Comparison of ENCODE assay signal across 21 cellular contexts in genomic region chr13:97528518-97528917, GRCh38.
"Had no signal": no experiment of that assay in that cellular context is flagged by ENCODE, and none has a peak within 500 bp of the region (broad histone marks: within the 10 kb centered on the region; RNA-seq: fewer than 3 reads in every experiment).

No MANE protein-coding gene starts in this region.

- H3K4me2 ChIP-seq: neural progenitor cell had no signal

- H3K4me1 ChIP-seq: gastrocnemius medialis, heart right ventricle, lower lobe of right lung, neural progenitor cell, right atrium auricular region, suprapubic skin, thyroid gland had no signal

- H3K9ac ChIP-seq: neural progenitor cell had no signal

- H2AFZ ChIP-seq: neural progenitor cell had no signal

- ATAC-seq: gastrocnemius medialis; heart right ventricle; left lobe of liver; lower lobe of right lung; natural killer cell treated with Interleukin-12 subunit alpha and Interleukin-12 subunit beta and Interleukin-15 and Interleukin-18, amount 100 ng/mL, for 72 hours; stimulated activated effector memory CD8-positive, alpha-beta T cell treated with anti-CD3 and anti-CD28 coated beads, Interleukin-12 subunit alpha, Interleukin-12 subunit beta, amount 100 ng/mL, for 72 hours; stimulated activated naive CD8-positive, alpha-beta T cell treated with anti-CD3 and anti-CD28 coated beads, Interleukin-15, Interleukin-2, amounts not matched to agents 100 U/mL and 50 U/mL, for 24 hours had no signal

- H3K27me3 ChIP-seq: dorsolateral prefrontal cortex, gastrocnemius medialis, heart right ventricle, neural progenitor cell, ovary, right atrium auricular region, suprapubic skin, thyroid gland had no signal

- H3K4me3 ChIP-seq: dorsolateral prefrontal cortex, gastrocnemius medialis, heart right ventricle, lower lobe of right lung, neural progenitor cell, ovary, right atrium auricular region, suprapubic skin, thyroid gland had no signal

- H3K9me3 ChIP-seq: gastrocnemius medialis, heart right ventricle, lower lobe of right lung, ovary, right atrium auricular region, suprapubic skin, thyroid gland had no signal

- DNase-seq: cortex of kidney; dorsolateral prefrontal cortex; effector CD8-positive, alpha-beta T cell; gastrocnemius medialis; heart right ventricle; hypothalamus; islet precursor cell; lower lobe of right lung; nucleus accumbens; ovary; small intestine; stimulated activated CD4-positive, alpha-beta T cell treated with anti-CD3 and anti-CD28 coated beads, Interleukin-2, amount 100 ng/mL, for 48 hours; stimulated activated CD8-positive, alpha-beta memory T cell treated with anti-CD3 and anti-CD28 coated beads, Interleukin-4, amount 100 ng/mL, for 48 hours; stimulated activated naive CD8-positive, alpha-beta T cell treated with anti-CD3 and anti-CD28 coated beads, Interleukin-15, Interleukin-2, amounts not matched to agents 100 U/mL and 50 U/mL, for 24 hours; thyroid gland had no signal

- H3K36me3 ChIP-seq: gastrocnemius medialis, heart right ventricle, lower lobe of right lung, neural progenitor cell, ovary, right atrium auricular region, suprapubic skin, thyroid gland had no signal

- H3K27ac ChIP-seq: dorsolateral prefrontal cortex, gastrocnemius medialis, heart right ventricle, lower lobe of right lung, neural progenitor cell, ovary, right atrium auricular region, suprapubic skin, thyroid gland had no signal
